In genomic region chr7:818031-818699, GRCh38 we compare ENCODE assay signal across 8 cellular contexts. TPM values are rescaled to one million over a fixed set of nuclear protein-coding genes. Genes with fewer than 3 reads are reported as not detected.
DNase-seq lines count a peak whose midpoint lies in the region; ATAC-seq and TF ChIP-seq lines count a peak whose summit lies in the region.

No MANE protein-coding gene starts in this region.

- no peak overlapping the region for H3K23ac ChIP-seq in trophoblast cell (ENCODE audit: low read length)

- H3K4me1 ChIP-seq in PC-3 (ENCODE audit: insufficient read depth, low read length) (peaks cover 26% of the 10 kb centered on the region), trophoblast cell (ENCODE audit: control insufficient read depth in 1 of 2, insufficient read depth in 2 of 2, low read length in 2 of 2) (peaks cover 8 to 14% of the 10 kb centered on the region in 2 experiments)

- H3F3A ChIP-seq in PC-3 (ENCODE audit: low read length, unreplicated experiment): no peaks in the 10 kb centered on the region

- WGBS in trophoblast cell (ENCODE audit: extremely low coverage, insufficient coverage, insufficient read length): no CpG with 5 or more reads among the region's 8 CpGs

- peaks cover 58% of the 10 kb centered on the region for H3K4me1 Mint-ChIP-seq in activated naive CD4-positive, alpha-beta T cell treated with anti-CD3 and anti-CD28 coated beads, Interleukin-2, amount 10 ng/mL, durations not matched to agents 7 days and 5 days

- H3K9me3 ChIP-seq in PC-3 (ENCODE audit: low read length) (no peaks in the 10 kb centered on the region), trophoblast cell (ENCODE audit: insufficient read depth, low read depth, low read length) (no peaks in the 10 kb centered on the region)

- H3K4me3 Mint-ChIP-seq in activated naive CD4-positive, alpha-beta T cell treated with anti-CD3 and anti-CD28 coated beads, Interleukin-2, amount 10 ng/mL, durations not matched to agents 7 days and 5 days: peak overlapping the region; percentile 85

- no peak overlapping the region for H2BK12ac ChIP-seq in trophoblast cell (ENCODE audit: low read length)

- no peaks in the 10 kb centered on the region for H3K9me3 Mint-ChIP-seq in activated naive CD4-positive, alpha-beta T cell treated with anti-CD3 and anti-CD28 coated beads, Interleukin-2, amount 10 ng/mL, durations not matched to agents 7 days and 5 days

- ATAC-seq in PC-3 (no peak), HG02885 (IDR thresholded peaks at IDR 0.05; ENCODE audit: poor library complexity, unreplicated experiment) (no peak)

- H2BK120ac ChIP-seq in trophoblast cell (ENCODE audit: insufficient read depth, low read length, poor library complexity): no peak overlapping the region

- POLR2A ChIA-PET in PC-3 (lab: Charles Lee; ENCODE audit: unreplicated experiment): interaction anchor here (0.6 to 1.9 kb wide), 4 partner anchors 14 to 84 kb away, joined by 4 to 6 read pairs (median 5); partner anchors contain the start of gene SUN1

- peak overlapping the region; percentile 91; the same call in 1 of the 2 replicates for H3K9ac ChIP-seq in PC-3 (ENCODE audit: low read length)
- no peak overlapping the region for H3K9ac ChIP-seq in trophoblast cell (ENCODE audit: low read length)

- no peaks in the 10 kb centered on the region for H3K27me3 ChIP-seq in PC-3 (ENCODE audit: low read length)
- no peaks in the 10 kb centered on the region for H3K27me3 ChIP-seq in dorsolateral prefrontal cortex
- H3K27me3 ChIP-seq in trophoblast cell (ENCODE audit: insufficient read depth, low read length): no peaks in the 10 kb centered on the region

- H3K18ac ChIP-seq in trophoblast cell (ENCODE audit: low read length): no peak overlapping the region

- H3K4me2 ChIP-seq in PC-3 (ENCODE audit: low read length): peak overlapping the region; percentile 92
- H3K4me2 ChIP-seq in trophoblast cell (ENCODE audit: low read length): no peak overlapping the region

- H3K79me1 ChIP-seq in trophoblast cell (ENCODE audit: low read length): peaks cover 16% of the 10 kb centered on the region

- peak; percentile 48; the same call in 1 of the 2 replicates for TF ChIP-seq CTCF in PC-3 (conservative IDR thresholded peaks at IDR 0.05; ENCODE audit: low read depth, low read length)
- TF ChIP-seq CTCF in dorsolateral prefrontal cortex (IDR thresholded peaks at IDR 0.05 in 54 of 56, conservative IDR thresholded peaks at IDR 0.05 in 2 of 56; ENCODE audit: low read depth in 1 of 56, partially characterized antibody in 56 of 56): peak in 23 of 56 donors; percentile 11 to 45 (median 23)

- H4K91ac ChIP-seq in trophoblast cell (ENCODE audit: low read depth, low read length): no peak overlapping the region

- DNase-seq in activated naive CD4-positive, alpha-beta T cell treated with anti-CD3 and anti-CD28 coated beads, Interleukin-2, amount 10 ng/mL, durations not matched to agents 7 days and 5 days: no peak
- DNase-seq in activated naive CD4-positive, alpha-beta T cell treated with anti-CD3 and anti-CD28 coated beads, Interleukin-2, amount 50 U/mL, for 16 hours: no peak
- DNase-seq in PC-3 (peak; percentile 63), dorsolateral prefrontal cortex (no peak), trophoblast cell (peak; percentile 50 to 79), NCI-H1694 (lab: John Stamatoyannopoulos, UW) (no peak), hepatic stellate cell (ENCODE audit: low spot score) (no peak)

- no peak overlapping the region for H2AK5ac ChIP-seq in trophoblast cell (ENCODE audit: low read length)

- H3K27me3 Mint-ChIP-seq in activated naive CD4-positive, alpha-beta T cell treated with anti-CD3 and anti-CD28 coated beads, Interleukin-2, amount 10 ng/mL, durations not matched to agents 7 days and 5 days: peaks cover 37% of the 10 kb centered on the region

- no peak overlapping the region for H3K27ac ChIP-seq in PC-3 (ENCODE audit: low read length)
- H3K27ac ChIP-seq in dorsolateral prefrontal cortex: peak overlapping the region in 2 of 59 donors; percentile 37 to 44
- H3K27ac ChIP-seq in trophoblast cell (ENCODE audit: low read depth, low read length): no peak overlapping the region

- CTCF ChIA-PET in activated naive CD4-positive, alpha-beta T cell treated with anti-CD3 and anti-CD28 coated beads, Interleukin-2, amount 10 ng/mL, durations not matched to agents 7 days and 5 days (lab: Charles Lee): interaction anchor here (1.0 to 3.4 kb wide), 5 partner anchors 13 to 57 kb away, joined by 3 to 22 read pairs (median 3); partner anchors contain the start of gene SUN1
- CTCF ChIA-PET in PC-3 (lab: Charles Lee): interaction anchor here (1.2 kb wide), 1 partner anchor 18 kb away, joined by 3 read pairs; no protein-coding TSS in a partner anchor

- H3K9me2 ChIP-seq in PC-3 (replicated peaks; ENCODE audit: low read length): no peaks in the 10 kb centered on the region

- H2BK5ac ChIP-seq in trophoblast cell (ENCODE audit: low read depth, low read length, poor library complexity): no peak overlapping the region

- peaks cover 20% of the 10 kb centered on the region for H3K36me3 Mint-ChIP-seq in activated naive CD4-positive, alpha-beta T cell treated with anti-CD3 and anti-CD28 coated beads, Interleukin-2, amount 10 ng/mL, durations not matched to agents 7 days and 5 days

- H2AFZ ChIP-seq in PC-3 (ENCODE audit: low read length) (no peak overlapping the region), trophoblast cell (ENCODE audit: insufficient read depth, low read length, poor library complexity) (no peak overlapping the region)

- peaks cover 52% of the 10 kb centered on the region for H4K20me1 ChIP-seq in PC-3 (ENCODE audit: low read length)

- H3K36me3 ChIP-seq in PC-3 (ENCODE audit: low read depth, low read length) (peaks cover 7% of the 10 kb centered on the region), trophoblast cell (ENCODE audit: control insufficient read depth in 1 of 2, insufficient read depth in 2 of 2, low read length in 2 of 2) (peaks cover 0 to 5% of the 10 kb centered on the region in 2 experiments)

- H3K4me3 ChIP-seq in PC-3 (ENCODE audit: low read length): peak overlapping the region; percentile 100
- peak overlapping the region in 48 of 59 donors; percentile 62 to 94 (median 79) for H3K4me3 ChIP-seq in dorsolateral prefrontal cortex
- no peak overlapping the region for H3K4me3 ChIP-seq in trophoblast cell (ENCODE audit: low read depth, low read length)

- BruUV-seq in PC-3 (replicated peaks; lab: Mats Ljungman, UMichigan): TSS peak; percentile 31

- H3K79me2 ChIP-seq in PC-3 (ENCODE audit: low read length) (peaks cover 65% of the 10 kb centered on the region), trophoblast cell (ENCODE audit: control insufficient read depth, insufficient read depth, low read length, poor library complexity) (peaks cover 17% of the 10 kb centered on the region)

- H4K8ac ChIP-seq in trophoblast cell (ENCODE audit: low read depth, low read length): no peak overlapping the region

- no peak overlapping the region for H3K14ac ChIP-seq in trophoblast cell (ENCODE audit: low read length)

- no peak overlapping the region for H4K12ac ChIP-seq in trophoblast cell (ENCODE audit: low read depth, low read length)

- intact Hi-C loops in PC-3 (cut with micrococcal nuclease) (loop anchor here (1.0 kb wide), 1 partner anchor 14 kb away; the partner anchor contains the start of gene SUN1), dorsolateral prefrontal cortex (cut with DNase I) (loop anchor here in 1 of 2 donors (5.0 to 10.0 kb wide), 2 partner anchors 54 to 157 kb away; partner anchors contain the start of gene COX19)

- peak overlapping the region; percentile 53 for H3K4ac ChIP-seq in trophoblast cell (ENCODE audit: low read depth, low read length)

- peak overlapping the region; percentile 24 for H3K27ac Mint-ChIP-seq in activated naive CD4-positive, alpha-beta T cell treated with anti-CD3 and anti-CD28 coated beads, Interleukin-2, amount 10 ng/mL, durations not matched to agents 7 days and 5 days

RNA-seq across cellular contexts. Expression of gene SUN1, which starts 14.1 kb away (rescaled TPM):
- total RNA-seq in PC-3 (2014; rRNA removed) (92.5 and 100 TPM in 2 replicates), dorsolateral prefrontal cortex (100 to 1,000 TPM; 114 to 221 (median 159) TPM)
- 85.9 and 88.3 TPM in 2 replicates for polyA plus RNA-seq in trophoblast cell (2013)

RNA-seq across cellular contexts. Expression of gene GET4, which starts 58.2 kb away (rescaled TPM):
- total RNA-seq in PC-3 (2014; rRNA removed) (96.7 and 115 TPM in 2 replicates), dorsolateral prefrontal cortex (10 to 100 TPM; 25.4 to 54.1 (median 40.7) TPM)
- polyA plus RNA-seq in trophoblast cell (2013): 81.6 and 84.3 TPM in 2 replicates

Comparison
In these comparisons a context has a peak if more than half of its experiments do, and no peak if none do; other contexts are left out.
1. DNase-seq: peak in PC-3 (single experiment) and trophoblast cell (2 of 2); none in activated naive CD4-positive, alpha-beta T cell treated with anti-CD3 and anti-CD28 coated beads, Interleukin-2, amount 10 ng/mL, durations not matched to agents 7 days and 5 days (single experiment), activated naive CD4-positive, alpha-beta T cell treated with anti-CD3 and anti-CD28 coated beads, Interleukin-2, amount 50 U/mL, for 16 hours (single experiment), dorsolateral prefrontal cortex (0 of 10), NCI-H1694 (single experiment) and hepatic stellate cell (single experiment).